In the genomic region with DNA sequence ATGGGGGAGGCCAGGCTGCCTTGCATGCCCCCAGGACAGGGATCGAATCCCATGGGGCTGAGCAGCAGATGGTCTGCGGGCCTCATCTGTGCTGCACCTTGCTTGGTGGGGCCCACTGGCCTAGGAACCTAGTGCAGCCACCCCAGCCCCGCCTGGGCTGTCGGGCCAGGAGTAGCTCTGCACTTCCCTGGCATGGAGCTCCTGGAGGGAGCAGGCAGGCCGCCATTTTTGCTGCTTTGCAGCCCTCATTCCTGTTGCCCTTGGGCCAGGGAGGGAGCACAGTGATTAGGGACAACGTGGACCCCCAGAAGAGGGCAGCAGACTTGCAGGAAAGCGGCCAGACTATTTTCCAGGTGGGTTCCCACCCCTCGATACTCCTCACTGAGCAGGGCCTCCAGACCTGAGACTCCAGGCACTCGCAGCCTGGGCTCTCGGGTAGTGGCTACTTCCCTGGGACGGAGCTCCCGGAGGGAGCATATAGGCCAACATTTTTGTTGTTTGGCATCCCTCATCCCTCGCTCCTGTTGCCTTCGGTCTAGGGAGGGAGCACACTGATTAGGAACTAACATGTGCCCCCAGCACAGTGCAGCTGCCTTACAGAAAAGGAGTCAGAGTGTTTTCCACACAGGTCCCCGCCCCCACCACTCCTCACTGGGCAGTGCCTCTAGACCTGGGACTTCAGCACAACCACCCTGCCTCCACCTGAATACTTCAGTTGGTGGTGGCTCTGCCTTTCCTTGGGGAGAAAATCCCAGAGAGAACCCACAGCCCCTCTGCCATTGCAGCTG, we compare ENCODE assay signal across 1 cellular context.
TF ChIP-seq lines count a peak whose summit lies in the region.

No MANE protein-coding gene starts in this region.

TF ChIP-seq in HepG2, 621 proteins besides CTCF, POLR2A, EP300 and RAD21 (continued from another document and continues in another):
- TF ChIP-seq REPIN1 (CRISPR knock-in tag; IDR thresholded peaks at IDR 0.05; ENCODE audit: borderline replicate concordance, low read depth) (peak; percentile 72; the same call in 1 of the 2 replicates), SOX13 (IDR thresholded peaks at IDR 0.05) (no peak), SOX13 (CRISPR knock-in tag; conservative IDR thresholded peaks at IDR 0.05 in 1 of 2, IDR thresholded peaks at IDR 0.05 in 1 of 2) (no peak), GPN1 (CRISPR knock-in tag; IDR thresholded peaks at IDR 0.05; ENCODE audit: borderline replicate concordance) (no peak), DMAP1 (CRISPR knock-in tag; IDR thresholded peaks at IDR 0.05) (no peak), NFKBIZ (CRISPR knock-in tag; IDR thresholded peaks at IDR 0.05) (no peak), BCL6 (CRISPR knock-in tag; IDR thresholded peaks at IDR 0.05) (peak; percentile 22; the same call in 1 of the 2 replicates), ZNF335 (CRISPR knock-in tag; IDR thresholded peaks at IDR 0.05) (no peak), ZNF761 (CRISPR knock-in tag; conservative IDR thresholded peaks at IDR 0.05) (no peak), FOXK2 (IDR thresholded peaks at IDR 0.05) (no peak), AKAP8 (CRISPR knock-in tag; IDR thresholded peaks at IDR 0.05) (no peak), RBM22 (optimal IDR thresholded peaks at IDR 0.05; ENCODE audit: low read length) (no peak), ARID2 (CRISPR knock-in tag; IDR thresholded peaks at IDR 0.05; ENCODE audit: borderline replicate concordance) (0 out of 2 replicates have a peak, but pooled peaks have one; percentile 46), PHB2 (IDR thresholded peaks at IDR 0.05; ENCODE audit: partially characterized antibody) (no peak), SP2 (CRISPR knock-in tag; IDR thresholded peaks at IDR 0.05) (no peak), FOXP1 (IDR thresholded peaks at IDR 0.05) (no peak), FOXP1 (CRISPR knock-in tag; IDR thresholded peaks at IDR 0.05) (no peak), ZBTB42 (CRISPR knock-in tag; IDR thresholded peaks at IDR 0.05) (no peak), ZNF781 (CRISPR knock-in tag; IDR thresholded peaks at IDR 0.05; ENCODE audit: borderline replicate concordance, not compliant biosample characterization) (peak; percentile 13), POLR2AphosphoS2 (IDR thresholded peaks at IDR 0.05; ENCODE audit: low read depth, low read length) (no peak), ZNF749 (CRISPR knock-in tag; IDR thresholded peaks at IDR 0.05; ENCODE audit: borderline replicate concordance) (no peak), CEBPG (CRISPR knock-in tag; IDR thresholded peaks at IDR 0.05) (no peak), NFKB2 (CRISPR knock-in tag; IDR thresholded peaks at IDR 0.05; ENCODE audit: borderline replicate concordance) (no peak; the same call in 1 of the 2 replicates), PAWR (CRISPR knock-in tag; IDR thresholded peaks at IDR 0.05; ENCODE audit: borderline replicate concordance) (no peak), ZNF326 (CRISPR knock-in tag; IDR thresholded peaks at IDR 0.05; ENCODE audit: borderline replicate concordance) (no peak), KLF6 (CRISPR knock-in tag; IDR thresholded peaks at IDR 0.05) (no peak), ZFX (CRISPR knock-in tag; IDR thresholded peaks at IDR 0.05; ENCODE audit: low read depth) (peak; percentile 45; the same call in 1 of the 2 replicates), RAD51 (IDR thresholded peaks at IDR 0.05; ENCODE audit: borderline replicate concordance) (no peak)
- TF ChIP-seq, protein P1, sequence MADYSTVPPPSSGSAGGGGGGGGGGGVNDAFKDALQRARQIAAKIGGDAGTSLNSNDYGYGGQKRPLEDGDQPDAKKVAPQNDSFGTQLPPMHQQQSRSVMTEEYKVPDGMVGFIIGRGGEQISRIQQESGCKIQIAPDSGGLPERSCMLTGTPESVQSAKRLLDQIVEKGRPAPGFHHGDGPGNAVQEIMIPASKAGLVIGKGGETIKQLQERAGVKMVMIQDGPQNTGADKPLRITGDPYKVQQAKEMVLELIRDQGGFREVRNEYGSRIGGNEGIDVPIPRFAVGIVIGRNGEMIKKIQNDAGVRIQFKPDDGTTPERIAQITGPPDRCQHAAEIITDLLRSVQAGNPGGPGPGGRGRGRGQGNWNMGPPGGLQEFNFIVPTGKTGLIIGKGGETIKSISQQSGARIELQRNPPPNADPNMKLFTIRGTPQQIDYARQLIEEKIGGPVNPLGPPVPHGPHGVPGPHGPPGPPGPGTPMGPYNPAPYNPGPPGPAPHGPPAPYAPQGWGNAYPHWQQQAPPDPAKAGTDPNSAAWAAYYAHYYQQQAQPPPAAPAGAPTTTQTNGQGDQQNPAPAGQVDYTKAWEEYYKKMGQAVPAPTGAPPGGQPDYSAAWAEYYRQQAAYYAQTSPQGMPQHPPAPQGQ (CRISPR knock-in tag; IDR thresholded peaks at IDR 0.05; ENCODE audit: borderline replicate concordance) = no peak
- TF ChIP-seq, protein P2, sequence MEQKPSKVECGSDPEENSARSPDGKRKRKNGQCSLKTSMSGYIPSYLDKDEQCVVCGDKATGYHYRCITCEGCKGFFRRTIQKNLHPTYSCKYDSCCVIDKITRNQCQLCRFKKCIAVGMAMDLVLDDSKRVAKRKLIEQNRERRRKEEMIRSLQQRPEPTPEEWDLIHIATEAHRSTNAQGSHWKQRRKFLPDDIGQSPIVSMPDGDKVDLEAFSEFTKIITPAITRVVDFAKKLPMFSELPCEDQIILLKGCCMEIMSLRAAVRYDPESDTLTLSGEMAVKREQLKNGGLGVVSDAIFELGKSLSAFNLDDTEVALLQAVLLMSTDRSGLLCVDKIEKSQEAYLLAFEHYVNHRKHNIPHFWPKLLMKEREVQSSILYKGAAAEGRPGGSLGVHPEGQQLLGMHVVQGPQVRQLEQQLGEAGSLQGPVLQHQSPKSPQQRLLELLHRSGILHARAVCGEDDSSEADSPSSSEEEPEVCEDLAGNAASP (CRISPR knock-in tag; IDR thresholded peaks at IDR 0.05; ENCODE audit: borderline replicate concordance) = no peak
- TF ChIP-seq, protein P3, sequence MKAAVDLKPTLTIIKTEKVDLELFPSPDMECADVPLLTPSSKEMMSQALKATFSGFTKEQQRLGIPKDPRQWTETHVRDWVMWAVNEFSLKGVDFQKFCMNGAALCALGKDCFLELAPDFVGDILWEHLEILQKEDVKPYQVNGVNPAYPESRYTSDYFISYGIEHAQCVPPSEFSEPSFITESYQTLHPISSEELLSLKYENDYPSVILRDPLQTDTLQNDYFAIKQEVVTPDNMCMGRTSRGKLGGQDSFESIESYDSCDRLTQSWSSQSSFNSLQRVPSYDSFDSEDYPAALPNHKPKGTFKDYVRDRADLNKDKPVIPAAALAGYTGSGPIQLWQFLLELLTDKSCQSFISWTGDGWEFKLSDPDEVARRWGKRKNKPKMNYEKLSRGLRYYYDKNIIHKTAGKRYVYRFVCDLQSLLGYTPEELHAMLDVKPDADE (CRISPR knock-in tag; IDR thresholded peaks at IDR 0.05) = no peak
- TF ChIP-seq, protein P4, sequence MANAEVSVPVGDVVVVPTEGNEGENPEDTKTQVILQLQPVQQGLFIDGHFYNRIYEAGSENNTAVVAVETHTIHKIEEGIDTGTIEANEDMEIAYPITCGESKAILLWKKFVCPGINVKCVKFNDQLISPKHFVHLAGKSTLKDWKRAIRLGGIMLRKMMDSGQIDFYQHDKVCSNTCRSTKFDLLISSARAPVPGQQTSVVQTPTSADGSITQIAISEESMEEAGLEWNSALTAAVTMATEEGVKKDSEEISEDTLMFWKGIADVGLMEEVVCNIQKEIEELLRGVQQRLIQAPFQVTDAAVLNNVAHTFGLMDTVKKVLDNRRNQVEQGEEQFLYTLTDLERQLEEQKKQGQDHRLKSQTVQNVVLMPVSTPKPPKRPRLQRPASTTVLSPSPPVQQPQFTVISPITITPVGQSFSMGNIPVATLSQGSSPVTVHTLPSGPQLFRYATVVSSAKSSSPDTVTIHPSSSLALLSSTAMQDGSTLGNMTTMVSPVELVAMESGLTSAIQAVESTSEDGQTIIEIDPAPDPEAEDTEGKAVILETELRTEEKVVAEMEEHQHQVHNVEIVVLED (CRISPR knock-in tag; IDR thresholded peaks at IDR 0.05; ENCODE audit: borderline replicate concordance) = no peak
- TF ChIP-seq, protein P5, sequence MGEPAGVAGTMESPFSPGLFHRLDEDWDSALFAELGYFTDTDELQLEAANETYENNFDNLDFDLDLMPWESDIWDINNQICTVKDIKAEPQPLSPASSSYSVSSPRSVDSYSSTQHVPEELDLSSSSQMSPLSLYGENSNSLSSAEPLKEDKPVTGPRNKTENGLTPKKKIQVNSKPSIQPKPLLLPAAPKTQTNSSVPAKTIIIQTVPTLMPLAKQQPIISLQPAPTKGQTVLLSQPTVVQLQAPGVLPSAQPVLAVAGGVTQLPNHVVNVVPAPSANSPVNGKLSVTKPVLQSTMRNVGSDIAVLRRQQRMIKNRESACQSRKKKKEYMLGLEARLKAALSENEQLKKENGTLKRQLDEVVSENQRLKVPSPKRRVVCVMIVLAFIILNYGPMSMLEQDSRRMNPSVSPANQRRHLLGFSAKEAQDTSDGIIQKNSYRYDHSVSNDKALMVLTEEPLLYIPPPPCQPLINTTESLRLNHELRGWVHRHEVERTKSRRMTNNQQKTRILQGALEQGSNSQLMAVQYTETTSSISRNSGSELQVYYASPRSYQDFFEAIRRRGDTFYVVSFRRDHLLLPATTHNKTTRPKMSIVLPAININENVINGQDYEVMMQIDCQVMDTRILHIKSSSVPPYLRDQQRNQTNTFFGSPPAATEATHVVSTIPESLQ (CRISPR knock-in tag; conservative IDR thresholded peaks at IDR 0.05) = no peak
- TF ChIP-seq, protein P6, sequence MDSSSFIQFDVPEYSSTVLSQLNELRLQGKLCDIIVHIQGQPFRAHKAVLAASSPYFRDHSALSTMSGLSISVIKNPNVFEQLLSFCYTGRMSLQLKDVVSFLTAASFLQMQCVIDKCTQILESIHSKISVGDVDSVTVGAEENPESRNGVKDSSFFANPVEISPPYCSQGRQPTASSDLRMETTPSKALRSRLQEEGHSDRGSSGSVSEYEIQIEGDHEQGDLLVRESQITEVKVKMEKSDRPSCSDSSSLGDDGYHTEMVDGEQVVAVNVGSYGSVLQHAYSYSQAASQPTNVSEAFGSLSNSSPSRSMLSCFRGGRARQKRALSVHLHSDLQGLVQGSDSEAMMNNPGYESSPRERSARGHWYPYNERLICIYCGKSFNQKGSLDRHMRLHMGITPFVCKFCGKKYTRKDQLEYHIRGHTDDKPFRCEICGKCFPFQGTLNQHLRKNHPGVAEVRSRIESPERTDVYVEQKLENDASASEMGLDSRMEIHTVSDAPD (CRISPR knock-in tag; IDR thresholded peaks at IDR 0.05) = no peak
- TF ChIP-seq, protein P7, sequence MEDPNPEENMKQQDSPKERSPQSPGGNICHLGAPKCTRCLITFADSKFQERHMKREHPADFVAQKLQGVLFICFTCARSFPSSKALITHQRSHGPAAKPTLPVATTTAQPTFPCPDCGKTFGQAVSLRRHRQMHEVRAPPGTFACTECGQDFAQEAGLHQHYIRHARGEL (CRISPR knock-in tag; IDR thresholded peaks at IDR 0.05) = no peak
- TF ChIP-seq, protein P8, sequence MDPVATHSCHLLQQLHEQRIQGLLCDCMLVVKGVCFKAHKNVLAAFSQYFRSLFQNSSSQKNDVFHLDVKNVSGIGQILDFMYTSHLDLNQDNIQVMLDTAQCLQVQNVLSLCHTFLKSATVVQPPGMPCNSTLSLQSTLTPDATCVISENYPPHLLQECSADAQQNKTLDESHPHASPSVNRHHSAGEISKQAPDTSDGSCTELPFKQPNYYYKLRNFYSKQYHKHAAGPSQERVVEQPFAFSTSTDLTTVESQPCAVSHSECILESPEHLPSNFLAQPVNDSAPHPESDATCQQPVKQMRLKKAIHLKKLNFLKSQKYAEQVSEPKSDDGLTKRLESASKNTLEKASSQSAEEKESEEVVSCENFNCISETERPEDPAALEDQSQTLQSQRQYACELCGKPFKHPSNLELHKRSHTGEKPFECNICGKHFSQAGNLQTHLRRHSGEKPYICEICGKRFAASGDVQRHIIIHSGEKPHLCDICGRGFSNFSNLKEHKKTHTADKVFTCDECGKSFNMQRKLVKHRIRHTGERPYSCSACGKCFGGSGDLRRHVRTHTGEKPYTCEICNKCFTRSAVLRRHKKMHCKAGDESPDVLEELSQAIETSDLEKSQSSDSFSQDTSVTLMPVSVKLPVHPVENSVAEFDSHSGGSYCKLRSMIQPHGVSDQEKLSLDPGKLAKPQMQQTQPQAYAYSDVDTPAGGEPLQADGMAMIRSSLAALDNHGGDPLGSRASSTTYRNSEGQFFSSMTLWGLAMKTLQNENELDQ (CRISPR knock-in tag; IDR thresholded peaks at IDR 0.05; ENCODE audit: borderline replicate concordance) = peak; percentile 16; the same call in 1 of the 2 replicates
- TF ChIP-seq, protein P9, sequence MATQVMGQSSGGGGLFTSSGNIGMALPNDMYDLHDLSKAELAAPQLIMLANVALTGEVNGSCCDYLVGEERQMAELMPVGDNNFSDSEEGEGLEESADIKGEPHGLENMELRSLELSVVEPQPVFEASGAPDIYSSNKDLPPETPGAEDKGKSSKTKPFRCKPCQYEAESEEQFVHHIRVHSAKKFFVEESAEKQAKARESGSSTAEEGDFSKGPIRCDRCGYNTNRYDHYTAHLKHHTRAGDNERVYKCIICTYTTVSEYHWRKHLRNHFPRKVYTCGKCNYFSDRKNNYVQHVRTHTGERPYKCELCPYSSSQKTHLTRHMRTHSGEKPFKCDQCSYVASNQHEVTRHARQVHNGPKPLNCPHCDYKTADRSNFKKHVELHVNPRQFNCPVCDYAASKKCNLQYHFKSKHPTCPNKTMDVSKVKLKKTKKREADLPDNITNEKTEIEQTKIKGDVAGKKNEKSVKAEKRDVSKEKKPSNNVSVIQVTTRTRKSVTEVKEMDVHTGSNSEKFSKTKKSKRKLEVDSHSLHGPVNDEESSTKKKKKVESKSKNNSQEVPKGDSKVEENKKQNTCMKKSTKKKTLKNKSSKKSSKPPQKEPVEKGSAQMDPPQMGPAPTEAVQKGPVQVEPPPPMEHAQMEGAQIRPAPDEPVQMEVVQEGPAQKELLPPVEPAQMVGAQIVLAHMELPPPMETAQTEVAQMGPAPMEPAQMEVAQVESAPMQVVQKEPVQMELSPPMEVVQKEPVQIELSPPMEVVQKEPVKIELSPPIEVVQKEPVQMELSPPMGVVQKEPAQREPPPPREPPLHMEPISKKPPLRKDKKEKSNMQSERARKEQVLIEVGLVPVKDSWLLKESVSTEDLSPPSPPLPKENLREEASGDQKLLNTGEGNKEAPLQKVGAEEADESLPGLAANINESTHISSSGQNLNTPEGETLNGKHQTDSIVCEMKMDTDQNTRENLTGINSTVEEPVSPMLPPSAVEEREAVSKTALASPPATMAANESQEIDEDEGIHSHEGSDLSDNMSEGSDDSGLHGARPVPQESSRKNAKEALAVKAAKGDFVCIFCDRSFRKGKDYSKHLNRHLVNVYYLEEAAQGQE (IDR thresholded peaks at IDR 0.05; ENCODE audit: borderline replicate concordance in 1 of 2, low read depth in 1 of 2, low read length in 2 of 2) = no peak
